ENCODE assay signal across 17 cellular contexts in genomic region chr1:232045571-232045970, GRCh38.
DNase-seq lines count a peak whose midpoint lies in the region; ATAC-seq, FAIRE-seq and TF ChIP-seq lines count a peak whose summit lies in the region.
"Had no signal": no experiment of that assay in that cellular context is flagged by ENCODE, and none has a peak within 500 bp of the region (broad histone marks: within the 10 kb centered on the region; RNA-seq: fewer than 3 reads in every experiment).

No MANE protein-coding gene starts in this region.

- no peak overlapping the region for H3K27ac Mint-ChIP-seq in natural killer cell

- no peak overlapping the region for H2AFZ ChIP-seq in keratinocyte (ENCODE audit: control insufficient read depth, low read length)

- DNase-seq in NCI-H2227 treated with DMSO at 0.1 percent for 48 hours (lab: John Stamatoyannopoulos, UW) (peak; percentile 65), epithelial cell of esophagus (ENCODE audit: low read depth) (peak; percentile 45), keratinocyte (ENCODE audit: low read depth, low spot score) (no peak), Right ventricle myocardium superior (no peak), natural killer cell (no peak)
- no peak for DNase-seq in stimulated activated naive CD4-positive, alpha-beta T cell (lab: John Stamatoyannopoulos, UW)
- DNase-seq: DMS 273 treated with DMSO at 0.1 percent for 48 hours, GOT3, MG63, NCI-H1105, NCI-H1694, NCI-H2107, NCI-H510A had no signal

- H3K27me3 Mint-ChIP-seq in natural killer cell (ENCODE audit: low read depth in 2 of 2) = peaks cover 0 to 11% of the 10 kb centered on the region in 2 donors

- TF ChIP-seq CTCF in epithelial cell of esophagus (IDR thresholded peaks at IDR 0.05; ENCODE audit: insufficient read depth, low read depth, low read length, missing control alignments) (no peak), keratinocyte (optimal IDR thresholded peaks at IDR 0.05 in 1 of 3, IDR thresholded peaks at IDR 0.05 in 1 of 3, conservative IDR thresholded peaks at IDR 0.05 in 1 of 3; ENCODE audit: extremely low read depth in 1 of 3, insufficient read depth in 2 of 3, low read length in 3 of 3) (no peak), natural killer cell (IDR thresholded peaks at IDR 0.05) (no peak)

- no peaks in the 10 kb centered on the region for H3K4me1 Mint-ChIP-seq in natural killer cell

- no peaks in the 10 kb centered on the region for H3K27me3 ChIP-seq in keratinocyte (ENCODE audit: control insufficient read depth, extremely low read depth, insufficient read depth, low read length)
- H3K27me3 ChIP-seq: MG63 had no signal

- no peaks in the 10 kb centered on the region for H3K9me3 Mint-ChIP-seq in natural killer cell

- dilution Hi-C loops in keratinocyte (cut with MboI; ENCODE audit: extremely low pct_ligation_motif_present, low sequenced_read_pairs) = no loop called here

- H3K79me2 ChIP-seq in keratinocyte (ENCODE audit: control insufficient read depth, insufficient read depth, low read length) = no peaks in the 10 kb centered on the region

- no peaks in the 10 kb centered on the region for H3K36me3 Mint-ChIP-seq in natural killer cell

- intact Hi-C loops in Right ventricle myocardium superior (cut with DNase I) = no loop called here
- intact Hi-C loops in natural killer cell (cut with micrococcal nuclease) = no loop called here

- no peak overlapping the region for H3K4me2 ChIP-seq in keratinocyte (ENCODE audit: control insufficient read depth, extremely low read depth, insufficient read depth, low read depth, low read length)
- H3K4me2 ChIP-seq: KMS-11 had no signal

- H3K4me1 ChIP-seq in ES-I3 (ENCODE audit: insufficient read depth, low read length) (peaks cover 30% of the 10 kb centered on the region), keratinocyte (ENCODE audit: control insufficient read depth, extremely low read depth, insufficient read depth, low read length) (peaks cover 12% of the 10 kb centered on the region)

- H3K9ac ChIP-seq in ES-I3 (ENCODE audit: low read depth, low read length) (peak overlapping the region; percentile 11; the same call in 1 of the 2 replicates), keratinocyte (ENCODE audit: control insufficient read depth, extremely low read depth, insufficient read depth, low read length) (no peak overlapping the region)
- H3K9ac ChIP-seq: KMS-11 had no signal

- H3K4me3 ChIP-seq in epithelial cell of esophagus (ENCODE audit: low read length) (no peak overlapping the region), keratinocyte (ENCODE audit: control insufficient read depth in 2 of 3, extremely low read depth in 1 of 3, insufficient read depth in 2 of 3, low read depth in 1 of 3, low read length in 3 of 3) (no peak overlapping the region)
- H3K4me3 ChIP-seq: MG63 had no signal

- no peaks in the 10 kb centered on the region for H3K9me1 ChIP-seq in keratinocyte (ENCODE audit: control insufficient read depth, extremely low read depth, insufficient read depth, low read length)

- FAIRE-seq in keratinocyte (lab: Jason Lieb, UNC) = peak; percentile 79
- FAIRE-seq: GM12892 had no signal

- H3K36me3 ChIP-seq in ES-I3 (ENCODE audit: insufficient read depth, low read length) (no peaks in the 10 kb centered on the region), keratinocyte (ENCODE audit: control insufficient read depth in 2 of 2, extremely low read depth in 1 of 2, insufficient read depth in 2 of 2, low read length in 2 of 2) (no peaks in the 10 kb centered on the region)
- H3K36me3 ChIP-seq: MG63 had no signal

- H3K9me3 ChIP-seq in ES-I3 (ENCODE audit: control insufficient read depth, insufficient read depth, low read length) (no peaks in the 10 kb centered on the region), keratinocyte (ENCODE audit: control insufficient read depth, low read depth, low read length) (no peaks in the 10 kb centered on the region)
- H3K9me3 ChIP-seq: MG63 had no signal

- H3K4me3 Mint-ChIP-seq in natural killer cell = no peak overlapping the region

- H3K27ac ChIP-seq in keratinocyte (ENCODE audit: control insufficient read depth, insufficient read depth, low read length) = no peak overlapping the region
- H3K27ac ChIP-seq: C4-2B, KMS-11 had no signal

- ATAC-seq in Right ventricle myocardium superior (ENCODE audit: poor library complexity) (no peak), natural killer cell (no peak)

- H4K20me1 ChIP-seq in keratinocyte (ENCODE audit: control insufficient read depth, extremely low read depth, insufficient read depth, low read length) = no peaks in the 10 kb centered on the region

Comparison
In these comparisons a context has a peak if more than half of its experiments do, and no peak if none do; other contexts are left out.
1. DNase-seq: peak in NCI-H2227 treated with DMSO at 0.1 percent for 48 hours (single experiment) and epithelial cell of esophagus (single experiment); none in keratinocyte (single experiment), Right ventricle myocardium superior (single experiment), natural killer cell (single experiment) and stimulated activated naive CD4-positive, alpha-beta T cell (0 of 6).